In the genomic region with DNA sequence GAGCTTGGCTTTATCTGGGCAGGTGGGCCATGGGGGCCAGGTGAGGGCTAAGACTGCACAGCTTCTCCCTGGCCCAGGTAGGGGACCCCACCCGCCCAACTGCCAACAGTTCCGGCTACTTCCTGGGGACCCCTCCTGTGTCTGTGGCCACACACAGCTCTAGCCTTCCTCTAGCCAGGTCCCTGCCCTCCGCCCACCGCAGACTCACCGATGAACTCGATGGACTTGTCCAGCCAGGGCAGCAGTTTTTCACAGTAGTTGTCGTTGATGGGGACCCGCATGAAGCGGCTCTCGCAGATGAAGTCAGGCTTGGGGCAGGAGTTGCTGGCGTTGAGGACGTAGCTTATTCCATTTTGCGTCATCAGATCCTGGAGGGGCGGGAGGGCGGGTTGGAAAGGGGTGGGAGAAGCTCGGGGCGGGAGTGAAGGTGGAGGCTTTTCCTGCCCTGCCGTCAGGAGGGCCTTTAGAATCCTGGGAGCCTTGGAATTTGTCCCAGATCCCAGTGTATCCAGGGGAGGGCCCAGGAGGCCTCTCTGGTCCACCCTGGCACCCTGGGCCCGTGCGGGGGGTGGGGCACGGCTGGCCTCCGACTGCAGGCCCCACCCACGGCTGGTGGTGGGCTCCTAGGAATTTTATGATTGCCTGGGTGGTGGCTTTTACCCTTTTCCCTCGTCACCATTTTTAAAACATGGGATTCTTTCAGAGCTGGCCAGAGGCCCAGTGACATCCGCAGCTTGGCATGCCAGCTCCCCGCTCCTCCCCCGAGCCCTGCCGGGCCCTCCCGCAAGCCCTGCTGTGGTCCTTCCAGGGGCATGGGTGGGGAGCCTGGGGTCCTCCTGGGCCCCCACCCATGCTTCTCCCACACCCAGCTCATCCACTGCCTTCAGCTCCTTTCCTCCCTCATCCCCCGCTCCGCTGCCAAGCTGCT, we compare ENCODE assay signal across 8 cellular contexts.
A peak's percentile ranks its signal among the peaks of the same experiment; 100 is the strongest.
DNase-seq lines count a peak whose midpoint lies in the region; ATAC-seq and TF ChIP-seq lines count a peak whose summit lies in the region.

No MANE protein-coding gene starts in this region.

- H3K27me3 ChIP-seq in mucosa of rectum (ENCODE audit: control insufficient read depth in 2 of 2, insufficient read depth in 2 of 2, low read length in 2 of 2): no peaks in the 10 kb centered on the region

- H3K4me3 ChIP-seq in epithelial cell of esophagus (ENCODE audit: low read length): no peak overlapping the region
- H3K4me3 ChIP-seq in mucosa of rectum (ENCODE audit: low read length in 2 of 2): peak overlapping the region; percentile 3 to 43

- H3K4me1 ChIP-seq in mucosa of rectum (ENCODE audit: control insufficient read depth in 2 of 2, insufficient read depth in 2 of 2, low read length in 2 of 2): peaks cover 34 to 53% of the 10 kb centered on the region in 2 donors

- no peak for ATAC-seq in HG03196 (IDR thresholded peaks at IDR 0.05; ENCODE audit: unreplicated experiment)

- peak overlapping the region; percentile 47 to 64 for H3K9ac ChIP-seq in mucosa of rectum (ENCODE audit: low read depth in 1 of 2, low read length in 2 of 2)

- TF ChIP-seq CTCF in 22Rv1 (IDR thresholded peaks at IDR 0.05) (no peak), epithelial cell of esophagus (IDR thresholded peaks at IDR 0.05; ENCODE audit: insufficient read depth, low read depth, low read length, missing control alignments) (no peak)

- H3K36me3 ChIP-seq in mucosa of rectum (ENCODE audit: control insufficient read depth in 2 of 2, insufficient read depth in 2 of 2, low read length in 2 of 2): peaks cover 6 to 8% of the 10 kb centered on the region in 2 donors

- DNase-seq in NCI-H446 treated with DMSO at 0.1 percent for 48 hours (lab: John Stamatoyannopoulos, UW) (peak; percentile 45), epithelial cell of esophagus (ENCODE audit: low read depth) (peak; percentile 47), AML-193 (lab: John Stamatoyannopoulos, UW) (no peak), T-helper 1 cell (no peak), NCI-H2227 (lab: John Stamatoyannopoulos, UW; ENCODE audit: unreplicated experiment) (no peak)

- no peaks in the 10 kb centered on the region for H3K9me3 ChIP-seq in mucosa of rectum (ENCODE audit: control insufficient read depth in 2 of 2, low read length in 2 of 2)

- H3K27ac ChIP-seq in 22Rv1: peak overlapping the region; percentile 51
- H3K27ac ChIP-seq in mucosa of rectum (ENCODE audit: low read depth in 2 of 2, low read length in 2 of 2): peak overlapping the region; percentile 82 to 89

Comparison
In these comparisons a context has a peak if more than half of its experiments do, and no peak if none do; other contexts are left out.
1. DNase-seq: peak in NCI-H446 treated with DMSO at 0.1 percent for 48 hours (single experiment) and epithelial cell of esophagus (single experiment); none in AML-193 (0 of 2), T-helper 1 cell (0 of 5) and NCI-H2227 (single experiment).